18 cellular contexts compared by ENCODE assay signal in genomic region chr16:82081271-82081670, GRCh38. TPM values are rescaled to one million over a fixed set of nuclear protein-coding genes. Genes with fewer than 3 reads are reported as not detected.
DNase-seq lines count a peak whose midpoint lies in the region; ATAC-seq and TF ChIP-seq lines count a peak whose summit lies in the region.
"Had no signal": no experiment of that assay in that cellular context is flagged by ENCODE, and none has a peak within 500 bp of the region (broad histone marks: within the 10 kb centered on the region; RNA-seq: fewer than 3 reads in every experiment).

No MANE protein-coding gene starts in this region.

- DNase-seq in NCI-H748 (lab: John Stamatoyannopoulos, UW; ENCODE audit: unreplicated experiment) (peak; percentile 28), NCI-H748 treated with DMSO at 0.1 percent for 48 hours (lab: John Stamatoyannopoulos, UW) (no peak), ELF-1 (ENCODE audit: low read depth, low spot score) (peak; percentile 12), NCI-H345 treated with DMSO at 0.1 percent for 48 hours (lab: John Stamatoyannopoulos, UW; ENCODE audit: unreplicated experiment) (peak; percentile 1), mucosa of descending colon (peak in 2 of 3 donors; percentile 53 to 54), HPDE6-E6E7 (ENCODE audit: extremely low spot score) (no peak)
- no peak for DNase-seq in stimulated activated naive CD8-positive, alpha-beta T cell treated with anti-CD3 and anti-CD28 coated beads, Interleukin-15, Interleukin-2, amounts not matched to agents 100 U/mL and 50 U/mL, for 24 hours
- DNase-seq: 8988T; CD8-positive, alpha-beta T cell; COR-L47; GDM1; GOT3; H7; HFFc6 had no signal

- peak; percentile 33 for ATAC-seq in mucosa of descending colon
- ATAC-seq in GM21367 (IDR thresholded peaks at IDR 0.05; ENCODE audit: unreplicated experiment) = no peak
- no peak for ATAC-seq in stimulated activated naive CD8-positive, alpha-beta T cell treated with anti-CD3 and anti-CD28 coated beads, Interleukin-15, Interleukin-2, amounts not matched to agents 100 U/mL and 50 U/mL, for 24 hours
- ATAC-seq: CD8-positive, alpha-beta T cell; HCT116; K562 had no signal

- no peak for TF ChIP-seq CTCF in mucosa of descending colon (IDR thresholded peaks at IDR 0.05)

- peaks cover 21% of the 10 kb centered on the region for H3K4me1 ChIP-seq in mucosa of descending colon (ENCODE audit: low read depth)
- H3K4me1 ChIP-seq: BLaER1 had no signal

- no peaks in the 10 kb centered on the region for H3K36me3 ChIP-seq in mucosa of descending colon (ENCODE audit: low read depth)
- H3K36me3 ChIP-seq: BLaER1 had no signal

- H3K4me3 ChIP-seq in mucosa of descending colon = no peak overlapping the region
- H3K4me3 ChIP-seq: BLaER1, K562 had no signal

- no peaks in the 10 kb centered on the region for H3K9me3 ChIP-seq in mucosa of descending colon

- intact Hi-C loops in mucosa of descending colon (cut with DNase I, micrococcal nuclease) = no loop called here

RNA-seq across cellular contexts. Expression of gene HSD17B2, which starts 46.2 kb away (rescaled TPM):
- 100 to 1,000 TPM in 1 of 3 donors, 10 to 100 TPM in 2; 38.6 to 211 (median 45.5) TPM for total RNA-seq in mucosa of descending colon
- total RNA-seq: CD8-positive, alpha-beta T cell; H7; K562 had no signal

Comparison
In these comparisons a context has a peak if more than half of its experiments do, and no peak if none do; other contexts are left out.
1. DNase-seq: peak in NCI-H748 (single experiment), ELF-1 (single experiment), NCI-H345 treated with DMSO at 0.1 percent for 48 hours (single experiment) and mucosa of descending colon (2 of 3); none in NCI-H748 treated with DMSO at 0.1 percent for 48 hours (single experiment), stimulated activated naive CD8-positive, alpha-beta T cell treated with anti-CD3 and anti-CD28 coated beads, Interleukin-15, Interleukin-2, amounts not matched to agents 100 U/mL and 50 U/mL, for 24 hours (single experiment) and HPDE6-E6E7 (single experiment).